Comparison of ENCODE assay signal across 12 cellular contexts in genomic region chr1:27142464-27142863, GRCh38. TPM values are rescaled to one million over a fixed set of nuclear protein-coding genes. Genes with fewer than 3 reads are reported as not detected.
A peak's percentile ranks its signal among the peaks of the same experiment; 100 is the strongest.
DNase-seq lines count a peak whose midpoint lies in the region; ATAC-seq and TF ChIP-seq lines count a peak whose summit lies in the region.
"Had no signal": no experiment of that assay in that cellular context is flagged by ENCODE, and none has a peak within 500 bp of the region (broad histone marks: within the 10 kb centered on the region; RNA-seq: fewer than 3 reads in every experiment).

No MANE protein-coding gene starts in this region.

- H3K9me3 ChIP-seq in HEK293 (ENCODE audit: control insufficient read depth, insufficient read depth, low read depth, low read length), result no peaks in the 10 kb centered on the region
- H3K9me3 ChIP-seq: uterus had no signal

- TF ChIP-seq CTCF in CD14-positive monocyte (IDR thresholded peaks at IDR 0.05), result no peak
- no peak for TF ChIP-seq CTCF in HEK293 (tag by site-specific recombination; IDR thresholded peaks at IDR 0.05)
- TF ChIP-seq CTCF in mesothelial cell of epicardium (IDR thresholded peaks at IDR 0.05; ENCODE audit: unreplicated experiment), result no peak
- no peak for TF ChIP-seq CTCF in GM13976 (IDR thresholded peaks at IDR 0.05; ENCODE audit: borderline replicate concordance, control extremely low read depth, extremely low read depth, insufficient read depth, missing control alignments)

- CTCF ChIA-PET in HEK293 (lab: Yijun Ruan, JAX), result interaction anchor here (0.8 to 2.0 kb wide), 5 partner anchors 10 to 252 kb away, joined by 3 to 7 read pairs (median 3); no protein-coding TSS in a partner anchor

- H3K4me1 Mint-ChIP-seq in CD14-positive monocyte, result peaks cover 53% of the 10 kb centered on the region
- peaks cover 27% of the 10 kb centered on the region for H3K4me1 Mint-ChIP-seq in activated T-helper 17 cell treated with anti-CD3 and anti-CD28 coated beads, Interleukin-2, amount 50 U/mL, for 72 hours
- H3K4me1 Mint-ChIP-seq in mesothelial cell of epicardium, result peaks cover 74% of the 10 kb centered on the region

- peaks cover 13% of the 10 kb centered on the region for H3K4me1 ChIP-seq in HEK293 (ENCODE audit: control insufficient read depth, insufficient read depth, low read length)

- no peak overlapping the region for H3K4me3 Mint-ChIP-seq in CD14-positive monocyte
- H3K4me3 Mint-ChIP-seq in activated T-helper 17 cell treated with anti-CD3 and anti-CD28 coated beads, Interleukin-2, amount 50 U/mL, for 72 hours, result no peak overlapping the region
- H3K4me3 Mint-ChIP-seq in mesothelial cell of epicardium, result no peak overlapping the region

- peaks cover 0 to 14% of the 10 kb centered on the region in 2 experiments; a peak in 1 of 3 replicates for H3K36me3 ChIP-seq in HEK293 (ENCODE audit: control insufficient read depth in 2 of 2, insufficient read depth in 1 of 2, low read length in 2 of 2)
- H3K36me3 ChIP-seq: uterus had no signal

- no peak overlapping the region for H3K4me3 ChIP-seq in HEK293 (ENCODE audit: low read depth, low read length)
- H3K4me3 ChIP-seq: uterus had no signal

- ATAC-seq in activated T-helper 17 cell treated with anti-CD3 and anti-CD28 coated beads, Interleukin-2, amount 50 U/mL, for 72 hours (replicated peaks), result peak; percentile 74
- ATAC-seq in HG03571 (IDR thresholded peaks at IDR 0.05; ENCODE audit: unreplicated experiment), result no peak

- no peak for DNase-seq in CD14-positive monocyte (ENCODE audit: low spot score)
- DNase-seq in mesothelial cell of epicardium (ENCODE audit: low spot score in 2 of 2, unreplicated experiment in 2 of 2), result no peak
- DNase-seq in GM13976 (ENCODE audit: low spot score), result no peak
- no peak for DNase-seq in NCI-H2227 treated with DMSO at 0.1 percent for 48 hours (lab: John Stamatoyannopoulos, UW)
- no peak for DNase-seq in NCI-H748 (lab: John Stamatoyannopoulos, UW; ENCODE audit: unreplicated experiment)
- DNase-seq: aorta, GDM1, KBM-7, uterus had no signal

- peak overlapping the region in 4 of 7 donors; percentile 46 to 78 (median 66) for H3K27ac Mint-ChIP-seq in CD14-positive monocyte
- peak overlapping the region; percentile 46 for H3K27ac Mint-ChIP-seq in activated T-helper 17 cell treated with anti-CD3 and anti-CD28 coated beads, Interleukin-2, amount 50 U/mL, for 72 hours
- peak overlapping the region; percentile 89 for H3K27ac Mint-ChIP-seq in mesothelial cell of epicardium

- in situ Hi-C loops in GM13976 (cut with MboI; ENCODE audit: low sequenced_read_pairs, unreplicated experiment), result no loop called here

- peaks cover 49 to 57% of the 10 kb centered on the region in 2 donors for H3K36me3 Mint-ChIP-seq in CD14-positive monocyte
- H3K36me3 Mint-ChIP-seq in activated T-helper 17 cell treated with anti-CD3 and anti-CD28 coated beads, Interleukin-2, amount 50 U/mL, for 72 hours (ENCODE audit: low read depth), result no peaks in the 10 kb centered on the region
- no peaks in the 10 kb centered on the region for H3K36me3 Mint-ChIP-seq in mesothelial cell of epicardium

- intact Hi-C loops in CD14-positive monocyte (cut with micrococcal nuclease), result no loop called here

- POLR2A ChIA-PET in HEK293 (lab: Yijun Ruan, JAX), result interaction anchor here (0.6 to 4.9 kb wide), 5 partner anchors 12 to 182 kb away, joined by 3 to 71 read pairs (median 4); partner anchors contain the start of genes SLC9A1 and WDTC1

- peaks cover 0 to 5% (median 3%) of the 10 kb centered on the region in 7 donors for H3K9me3 Mint-ChIP-seq in CD14-positive monocyte
- H3K9me3 Mint-ChIP-seq in activated T-helper 17 cell treated with anti-CD3 and anti-CD28 coated beads, Interleukin-2, amount 50 U/mL, for 72 hours, result no peaks in the 10 kb centered on the region
- H3K9me3 Mint-ChIP-seq in mesothelial cell of epicardium, result no peaks in the 10 kb centered on the region

- H3K27me3 Mint-ChIP-seq in CD14-positive monocyte (ENCODE audit: low read depth in 3 of 3) (no peaks in the 10 kb centered on the region), mesothelial cell of epicardium (ENCODE audit: low read depth) (no peaks in the 10 kb centered on the region)
- H3K27me3 Mint-ChIP-seq in activated T-helper 17 cell treated with anti-CD3 and anti-CD28 coated beads, Interleukin-2, amount 50 U/mL, for 72 hours, result no peaks in the 10 kb centered on the region

- no peak overlapping the region for H3K27ac ChIP-seq in HEK293 (ENCODE audit: extremely low read depth, low read depth, low read length)

TF ChIP-seq in HEK293, 187 proteins besides CTCF, POLR2A, EP300 and RAD21:
- TF ChIP-seq, protein P1, sequence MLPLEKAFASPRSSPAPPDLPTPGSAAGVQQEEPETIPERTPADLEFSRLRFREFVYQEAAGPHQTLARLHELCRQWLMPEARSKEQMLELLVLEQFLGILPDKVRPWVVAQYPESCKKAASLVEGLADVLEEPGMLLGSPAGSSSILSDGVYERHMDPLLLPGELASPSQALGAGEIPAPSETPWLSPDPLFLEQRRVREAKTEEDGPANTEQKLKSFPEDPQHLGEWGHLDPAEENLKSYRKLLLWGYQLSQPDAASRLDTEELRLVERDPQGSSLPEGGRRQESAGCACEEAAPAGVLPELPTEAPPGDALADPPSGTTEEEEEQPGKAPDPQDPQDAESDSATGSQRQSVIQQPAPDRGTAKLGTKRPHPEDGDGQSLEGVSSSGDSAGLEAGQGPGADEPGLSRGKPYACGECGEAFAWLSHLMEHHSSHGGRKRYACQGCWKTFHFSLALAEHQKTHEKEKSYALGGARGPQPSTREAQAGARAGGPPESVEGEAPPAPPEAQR (tag by site-specific recombination; IDR thresholded peaks at IDR 0.05), result no peak
- peak; percentile 21; the same call in 1 of the 2 replicates for TF ChIP-seq ZFHX2 (tag by site-specific recombination; conservative IDR thresholded peaks at IDR 0.05)

RNA-seq across cellular contexts. Expression of gene SLC9A1, which starts 12.5 kb away (rescaled TPM):
- 1 to 10 TPM; 4.5 to 4.6 TPM for polyA plus RNA-seq in CD14-positive monocyte
- total RNA-seq in activated T-helper 17 cell treated with anti-CD3 and anti-CD28 coated beads, Interleukin-2, amount 50 U/mL, for 72 hours, result 10 to 100 TPM; 15.3 to 20.6 TPM
- 32.5 to 34.6 TPM (median 33.9 TPM) in 3 replicates for total RNA-seq in mesothelial cell of epicardium
